Comparison of ENCODE assay signal across 8 cellular contexts in the genomic region with DNA sequence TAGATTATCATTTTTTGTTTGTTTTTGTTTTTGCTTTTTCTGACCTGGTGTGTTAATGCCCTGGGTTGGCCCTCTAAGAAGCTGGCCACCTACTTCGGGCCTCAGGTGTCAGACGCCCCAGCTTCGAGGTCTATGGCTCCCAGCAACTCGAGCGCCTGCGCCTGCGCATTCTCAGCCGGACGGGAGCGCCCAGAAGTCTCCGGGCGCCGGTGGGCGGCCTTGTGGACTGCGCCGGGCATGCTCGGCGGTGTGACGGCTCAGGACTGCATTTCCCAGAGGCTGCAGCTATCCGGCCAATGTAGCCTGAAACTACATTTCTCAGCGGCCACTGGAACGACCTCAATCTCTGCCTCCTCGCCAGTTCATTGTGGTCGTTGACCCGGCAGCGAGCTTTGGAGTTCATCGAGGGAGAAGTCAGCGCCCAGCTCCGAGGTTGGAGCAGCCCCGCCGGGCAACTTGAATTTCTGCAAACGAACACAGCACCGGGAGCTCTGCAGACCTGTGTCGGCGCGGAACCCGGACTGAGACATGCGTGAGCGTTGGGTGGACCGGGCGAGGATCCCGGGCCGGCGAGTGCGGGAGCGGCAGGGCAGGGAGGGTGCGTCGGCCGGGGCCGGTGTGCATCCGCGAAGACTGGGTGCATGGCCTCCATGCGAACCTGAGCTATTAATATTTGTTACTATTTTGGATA. TPM values are rescaled to one million over a fixed set of nuclear protein-coding genes. Genes with fewer than 3 reads are reported as not detected.
DNase-seq lines count a peak whose midpoint lies in the region; FAIRE-seq and TF ChIP-seq lines count a peak whose summit lies in the region.

Gene ZNF30 (plus strand): TSS at position 219 of the 691 bp plus-strand sequence. CDS start 3,045 bp downstream, outside the sequence.

- no peak for TF ChIP-seq CTCF in GM20000 (IDR thresholded peaks at IDR 0.05; ENCODE audit: extremely low read depth, missing control alignments)

- H3K4me3 ChIP-seq in SJCRH30, result peak within 1 kb of the TSS; percentile 66
- peak within 1 kb of the TSS; percentile 71 for H3K4me3 ChIP-seq in neuron (ENCODE audit: low read length)

- H3K4me1 ChIP-seq in SJCRH30, result no peaks in the 10 kb centered on the region
- H3K4me1 ChIP-seq in neuron (ENCODE audit: insufficient read depth, low read length), result peaks cover 8% of the 10 kb centered on the region

- peak within 1 kb of the TSS; percentile 95 for H2AFZ ChIP-seq in neuron (ENCODE audit: low read depth, low read length)

- H3K36me3 ChIP-seq in SJCRH30 (peaks cover 1% of the 10 kb centered on the region; the same call in 1 of the 2 replicates), neuron (ENCODE audit: insufficient read depth, low read length) (peaks cover 6% of the 10 kb centered on the region)

- H3K9me3 ChIP-seq in SJCRH30 (replicated peaks), result 0 out of 2 replicates have a peak, but pooled peaks cover 5% of the 10 kb centered on the region
- no peaks in the 10 kb centered on the region for H3K9me3 ChIP-seq in neuron (ENCODE audit: low read length)

- DNase-seq in COLO829 (ENCODE audit: low spot score) (peak; percentile 92), GM20000 (ENCODE audit: low spot score) (peak; percentile 96), HUDEP-2 (lab: John Stamatoyannopoulos, UW; ENCODE audit: unreplicated experiment in 76 of 76) (peak in 74 of 76 experiments; percentile 20 to 95 (median 78)), SJCRH30 (peak; percentile 88 to 91), frontal cortex (ENCODE audit: low spot score in 2 of 2) (peak; percentile 86 to 89), stromal cell of bone marrow (ENCODE audit: low read depth) (peak; percentile 89)
- peak; percentile 40 to 71 (median 54) for DNase-seq in activated naive CD4-positive, alpha-beta T cell (lab: John Stamatoyannopoulos, UW)

- no peak for FAIRE-seq in frontal cortex (lab: Jason Lieb, UNC)

- peak within 1 kb of the TSS; percentile 31; the same call in 1 of the 2 replicates for H3K27ac ChIP-seq in SJCRH30

- no peaks in the 10 kb centered on the region for H3K27me3 ChIP-seq in SJCRH30
- no peaks in the 10 kb centered on the region for H3K27me3 ChIP-seq in neuron (ENCODE audit: insufficient read depth, low read length)

RNA-seq across cellular contexts. Expression of gene ZNF30, which starts in this region (rescaled TPM):
- 2.8 and 3.8 TPM in 2 replicates for total RNA-seq in SJCRH30 (2014; rRNA removed; shearing (Covaris generic))
- 8.2 TPM for total RNA-seq in frontal cortex

Comparison
In these comparisons a context has a peak if more than half of its experiments do, and no peak if none do; other contexts are left out.
1. Peak in every context shown above with its lines: DNase-seq, H3K4me3 ChIP-seq and H3K27ac ChIP-seq.